9 cellular contexts compared by ENCODE assay signal in genomic region chr19:55386515-55386947, GRCh38. TPM values are rescaled to one million over a fixed set of nuclear protein-coding genes. Genes with fewer than 3 reads are reported as not detected.
DNase-seq lines count a peak whose midpoint lies in the region; ATAC-seq, FAIRE-seq and TF ChIP-seq lines count a peak whose summit lies in the region.
"Had no signal": no experiment of that assay in that cellular context is flagged by ENCODE, and none has a peak within 500 bp of the region (broad histone marks: within the 10 kb centered on the region; RNA-seq: fewer than 3 reads in every experiment).

No MANE protein-coding gene starts in this region.

- H3K4me1 Mint-ChIP-seq in activated T-cell treated with anti-CD3 and anti-CD28 coated beads, Interleukin-2, amount 50 U/mL, for 4 hours (ENCODE audit: low read depth): peaks cover 66% of the 10 kb centered on the region
- peaks cover 61% of the 10 kb centered on the region for H3K4me1 Mint-ChIP-seq in activated naive CD8-positive, alpha-beta T cell treated with anti-CD3 and anti-CD28 coated beads, Interleukin-2, amount 50 U/mL, for 24 hours

- H3K27me3 ChIP-seq in layer of hippocampus (ENCODE audit: control insufficient read depth, insufficient read depth, low read length) (no peaks in the 10 kb centered on the region), testis (no peaks in the 10 kb centered on the region)

- no peak for TF ChIP-seq POLR2A in testis (IDR thresholded peaks at IDR 0.05)

- FAIRE-seq in GM19239 (lab: Jason Lieb, UNC): no peak

- no peak for ATAC-seq in activated T-cell treated with anti-CD3 and anti-CD28 coated beads, Interleukin-2, amount 50 U/mL, for 4 hours
- no peak for ATAC-seq in activated naive CD8-positive, alpha-beta T cell treated with anti-CD3 and anti-CD28 coated beads, Interleukin-2, amount 50 U/mL, for 24 hours
- no peak for ATAC-seq in HG02885 (IDR thresholded peaks at IDR 0.05; ENCODE audit: poor library complexity, unreplicated experiment)

- peak overlapping the region; percentile 80 to 92 for H3K4me3 ChIP-seq in testis

- no peaks in the 10 kb centered on the region for H3K27me3 Mint-ChIP-seq in activated T-cell treated with anti-CD3 and anti-CD28 coated beads, Interleukin-2, amount 50 U/mL, for 4 hours (ENCODE audit: low read depth)
- peaks cover 2% of the 10 kb centered on the region for H3K27me3 Mint-ChIP-seq in activated naive CD8-positive, alpha-beta T cell treated with anti-CD3 and anti-CD28 coated beads, Interleukin-2, amount 50 U/mL, for 24 hours

- peaks cover 32% of the 10 kb centered on the region for H3K36me3 Mint-ChIP-seq in activated T-cell treated with anti-CD3 and anti-CD28 coated beads, Interleukin-2, amount 50 U/mL, for 4 hours (ENCODE audit: insufficient read depth)
- H3K36me3 Mint-ChIP-seq in activated naive CD8-positive, alpha-beta T cell treated with anti-CD3 and anti-CD28 coated beads, Interleukin-2, amount 50 U/mL, for 24 hours (ENCODE audit: low read depth): peaks cover 49% of the 10 kb centered on the region

- no peak for TF ChIP-seq CTCF in testis (IDR thresholded peaks at IDR 0.05)

- H3K4me3 Mint-ChIP-seq in activated T-cell treated with anti-CD3 and anti-CD28 coated beads, Interleukin-2, amount 50 U/mL, for 4 hours: peak overlapping the region; percentile 100
- peak overlapping the region; percentile 97 for H3K4me3 Mint-ChIP-seq in activated naive CD8-positive, alpha-beta T cell treated with anti-CD3 and anti-CD28 coated beads, Interleukin-2, amount 50 U/mL, for 24 hours

- H3K27ac Mint-ChIP-seq in activated naive CD8-positive, alpha-beta T cell treated with anti-CD3 and anti-CD28 coated beads, Interleukin-2, amount 50 U/mL, for 24 hours: peak overlapping the region; percentile 99

- H3K9me3 Mint-ChIP-seq in activated T-cell treated with anti-CD3 and anti-CD28 coated beads, Interleukin-2, amount 50 U/mL, for 4 hours: no peaks in the 10 kb centered on the region
- no peaks in the 10 kb centered on the region for H3K9me3 Mint-ChIP-seq in activated naive CD8-positive, alpha-beta T cell treated with anti-CD3 and anti-CD28 coated beads, Interleukin-2, amount 50 U/mL, for 24 hours

- H3K4me1 ChIP-seq in testis: peaks cover 39% of the 10 kb centered on the region

- intact Hi-C loops in testis (cut with DNase I; ENCODE audit: low total_unique reads): no loop called here

- H3K27ac ChIP-seq in layer of hippocampus (ENCODE audit: low read depth, low read length) (peak overlapping the region; percentile 80), testis (peak overlapping the region in 1 of 2 donors; percentile 93)

- H3K9me3 ChIP-seq in testis: no peaks in the 10 kb centered on the region

- no peaks in the 10 kb centered on the region for H3K36me3 ChIP-seq in testis (ENCODE audit: low read depth, missing control alignments)

- DNase-seq in activated T-cell treated with anti-CD3 and anti-CD28 coated beads, Interleukin-2, amount 50 U/mL, for 4 hours: no peak
- no peak for DNase-seq in activated T-cell treated with anti-CD3 and anti-CD28 coated beads, Interleukin-2, amount 50 U/mL, for 1 hour
- DNase-seq in activated naive CD8-positive, alpha-beta T cell treated with anti-CD3 and anti-CD28 coated beads, Interleukin-2, amount 50 U/mL, for 24 hours: no peak
- DNase-seq in testis (no peak), HT-29 (ENCODE audit: low spot score) (no peak), GM19239 (ENCODE audit: insufficient read length, low spot score) (no peak)
- DNase-seq: DMS153 had no signal

- 1 to 2% methylated on average over 19 to 31 of the region's 31 CpGs for WGBS in testis, 2 donors

RNA-seq across cellular contexts. Expression of gene RPL28, which starts 0.8 kb away (rescaled TPM):
- total RNA-seq in activated T-cell treated with anti-CD3 and anti-CD28 coated beads, Interleukin-2, amount 50 U/mL, for 4 hours: 1,000 to 10,000 TPM; 3,242 to 3,402 (median 3,363) TPM
- total RNA-seq in testis: 100 to 1,000 TPM; 284 to 624 TPM
- polyA plus RNA-seq in testis (ENCODE audit: insufficient read depth, low read depth, low replicate concordance): 1,024 TPM
- total RNA-seq in HT-29 (2014; rRNA removed; shearing (Covaris generic)): 1,121 and 1,134 TPM in 2 replicates

RNA-seq across cellular contexts. Expression of gene TMEM238, which starts 2.4 kb away (rescaled TPM):
- 1 to 10 TPM; 6.1 to 8.8 (median 8.4) TPM for total RNA-seq in activated T-cell treated with anti-CD3 and anti-CD28 coated beads, Interleukin-2, amount 50 U/mL, for 4 hours
- 1 to 10 TPM; 1.7 to 6.4 TPM for total RNA-seq in testis
- 0.91 TPM for polyA plus RNA-seq in testis (ENCODE audit: insufficient read depth, low read depth, low replicate concordance)
- total RNA-seq in HT-29 (2014; rRNA removed; shearing (Covaris generic)): 87.8 and 92.7 TPM in 2 replicates

RNA-seq across cellular contexts. Expression of gene TMEM190, which starts 9.9 kb away (rescaled TPM):
- total RNA-seq in activated T-cell treated with anti-CD3 and anti-CD28 coated beads, Interleukin-2, amount 50 U/mL, for 4 hours: not detected
- 10 to 100 TPM; 12.9 to 19.2 TPM for total RNA-seq in testis
- polyA plus RNA-seq in testis (ENCODE audit: insufficient read depth, low read depth, low replicate concordance): 35.4 TPM
- total RNA-seq in HT-29 (2014; rRNA removed; shearing (Covaris generic)): not detected in 2 replicates

RNA-seq across cellular contexts. Expression of gene IL11, which starts 16.3 kb away (rescaled TPM):
- total RNA-seq in activated T-cell treated with anti-CD3 and anti-CD28 coated beads, Interleukin-2, amount 50 U/mL, for 4 hours: under 1 TPM; 0.18 to 0.46 (median 0.35) TPM
- total RNA-seq in testis: 1 to 10 TPM; 2.0 to 2.1 TPM
- 1.2 TPM for polyA plus RNA-seq in testis (ENCODE audit: insufficient read depth, low read depth, low replicate concordance)
- 0.31 and 2.8 TPM in 2 replicates for total RNA-seq in HT-29 (2014; rRNA removed; shearing (Covaris generic))

RNA-seq across cellular contexts. Expression of gene UBE2S, which starts 21.1 kb away (rescaled TPM):
- 100 to 1,000 TPM; 226 to 281 (median 237) TPM for total RNA-seq in activated T-cell treated with anti-CD3 and anti-CD28 coated beads, Interleukin-2, amount 50 U/mL, for 4 hours
- 100 to 1,000 TPM; 150 to 188 TPM for total RNA-seq in testis
- polyA plus RNA-seq in testis (ENCODE audit: insufficient read depth, low read depth, low replicate concordance): 272 TPM
- 2,696 and 2,806 TPM in 2 replicates for total RNA-seq in HT-29 (2014; rRNA removed; shearing (Covaris generic))

Comparison
In these comparisons a context has a peak if more than half of its experiments do, and no peak if none do; other contexts are left out.
1. RNA of gene TMEM190, which starts 9.9 kb away (total RNA-seq): 12.9 to 19.2 TPM in testis; not detected in activated T-cell treated with anti-CD3 and anti-CD28 coated beads, Interleukin-2, amount 50 U/mL, for 4 hours and not detected in HT-29; every median in the first group is over 10 times any median in the second.